In genomic region chr15:41813426-41813825, GRCh38 we compare ENCODE assay signal across 20 cellular contexts.
"Had no signal": no experiment of that assay in that cellular context is flagged by ENCODE, and none has a peak within 500 bp of the region (broad histone marks: within the 10 kb centered on the region; RNA-seq: fewer than 3 reads in every experiment).

No MANE protein-coding gene starts in this region.

- ATAC-seq: HepG2, SK-N-SH treated with all-trans-retinoic acid at 6 μM for 48 hours had no signal

- H3K9me3 ChIP-seq: SJCRH30 had no signal

- H3K4me3 ChIP-seq: SJCRH30 had no signal

- H3K27ac ChIP-seq: SJCRH30 had no signal

- H3K27me3 ChIP-seq: SJCRH30 had no signal

- DNase-seq: IMR-90, Kasumi-1, KG1, MM.1S, NCI-H1092 treated with DMSO at 0.1 percent for 48 hours, NCI-H187, NCI-H2029, NCI-H2081 treated with DMSO at 0.1 percent for 48 hours, NCI-H2171, NCI-H226, NCI-H446, NCI-H510A, NCI-H524 treated with DMSO at 0.1 percent for 48 hours, NCI-H69, NCI-H774, RPMI8226, SHP77 treated with DMSO at 0.1 percent for 48 hours, SJCRH30 had no signal
